Comparison of ENCODE assay signal across 1 cellular context in the genomic region with DNA sequence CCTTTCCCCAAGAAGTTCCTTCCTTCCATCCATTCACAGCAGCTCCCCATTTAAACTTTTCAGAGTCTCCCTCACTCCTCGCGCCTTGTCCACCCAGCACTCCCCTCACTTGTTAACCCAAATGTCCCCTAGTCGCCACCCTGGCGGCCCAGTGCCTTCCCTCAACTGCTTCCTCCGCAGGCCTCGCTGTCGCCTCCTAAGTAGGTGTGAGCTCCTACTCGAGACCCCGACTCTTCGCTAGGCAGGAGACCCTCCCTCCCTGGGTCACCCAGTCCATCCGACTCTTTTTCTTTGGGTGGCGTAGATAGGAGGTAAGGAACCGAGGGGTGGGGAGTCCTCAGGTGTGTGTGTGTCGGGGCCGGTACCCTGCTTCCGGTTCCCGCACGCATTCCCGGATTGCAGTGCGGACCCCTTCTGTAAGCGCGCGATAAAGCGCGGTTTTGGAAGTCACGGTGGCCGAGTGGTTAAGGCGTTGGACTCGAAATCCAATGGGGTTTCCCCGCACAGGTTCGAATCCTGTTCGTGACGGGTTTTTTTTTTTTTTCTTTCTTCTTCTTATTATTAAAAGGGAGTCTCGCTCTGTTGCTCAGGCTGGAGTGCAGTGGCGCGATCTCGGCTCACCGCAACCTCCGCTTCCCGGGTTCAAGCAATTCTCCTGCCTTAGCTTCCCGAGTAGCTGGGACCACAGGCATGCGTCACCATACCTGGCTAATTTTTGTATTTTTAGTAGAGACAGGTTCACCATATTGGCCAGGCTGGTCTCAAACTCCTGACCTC.
A peak's percentile ranks its signal among the peaks of the same experiment; 100 is the strongest.
TF ChIP-seq lines count a peak whose summit lies in the region.

No MANE protein-coding gene starts in this region.

TF ChIP-seq in HepG2, 621 proteins besides CTCF, POLR2A, EP300 and RAD21 (continues in another document):
- TF ChIP-seq, protein P1, sequence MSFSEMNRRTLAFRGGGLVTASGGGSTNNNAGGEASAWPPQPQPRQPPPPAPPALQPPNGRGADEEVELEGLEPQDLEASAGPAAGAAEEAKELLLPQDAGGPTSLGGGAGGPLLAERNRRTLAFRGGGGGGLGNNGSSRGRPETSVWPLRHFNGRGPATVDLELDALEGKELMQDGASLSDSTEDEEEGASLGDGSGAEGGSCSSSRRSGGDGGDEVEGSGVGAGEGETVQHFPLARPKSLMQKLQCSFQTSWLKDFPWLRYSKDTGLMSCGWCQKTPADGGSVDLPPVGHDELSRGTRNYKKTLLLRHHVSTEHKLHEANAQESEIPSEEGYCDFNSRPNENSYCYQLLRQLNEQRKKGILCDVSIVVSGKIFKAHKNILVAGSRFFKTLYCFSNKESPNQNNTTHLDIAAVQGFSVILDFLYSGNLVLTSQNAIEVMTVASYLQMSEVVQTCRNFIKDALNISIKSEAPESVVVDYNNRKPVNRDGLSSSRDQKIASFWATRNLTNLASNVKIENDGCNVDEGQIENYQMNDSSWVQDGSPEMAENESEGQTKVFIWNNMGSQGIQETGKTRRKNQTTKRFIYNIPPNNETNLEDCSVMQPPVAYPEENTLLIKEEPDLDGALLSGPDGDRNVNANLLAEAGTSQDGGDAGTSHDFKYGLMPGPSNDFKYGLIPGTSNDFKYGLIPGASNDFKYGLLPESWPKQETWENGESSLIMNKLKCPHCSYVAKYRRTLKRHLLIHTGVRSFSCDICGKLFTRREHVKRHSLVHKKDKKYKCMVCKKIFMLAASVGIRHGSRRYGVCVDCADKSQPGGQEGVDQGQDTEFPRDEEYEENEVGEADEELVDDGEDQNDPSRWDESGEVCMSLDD (CRISPR knock-in tag; IDR thresholded peaks at IDR 0.05; ENCODE audit: borderline replicate concordance): no peak
- TF ChIP-seq CHD2 (IDR thresholded peaks at IDR 0.05; ENCODE audit: low read depth, low read length): peak; percentile 59; the same call in 1 of the 2 replicates
- TF ChIP-seq GATAD2A (CRISPR knock-in tag; IDR thresholded peaks at IDR 0.05): peak; percentile 40; the same call in 1 of the 2 replicates
- no peak for TF ChIP-seq ZNF720 (CRISPR knock-in tag; IDR thresholded peaks at IDR 0.05)
- TF ChIP-seq ZMAT3 (CRISPR knock-in tag; conservative IDR thresholded peaks at IDR 0.05): 0 out of 2 replicates have a peak, but pooled peaks have one; percentile 9
- TF ChIP-seq KAT8 (CRISPR knock-in tag; IDR thresholded peaks at IDR 0.05): peak; percentile 64
- TF ChIP-seq, protein P2, sequence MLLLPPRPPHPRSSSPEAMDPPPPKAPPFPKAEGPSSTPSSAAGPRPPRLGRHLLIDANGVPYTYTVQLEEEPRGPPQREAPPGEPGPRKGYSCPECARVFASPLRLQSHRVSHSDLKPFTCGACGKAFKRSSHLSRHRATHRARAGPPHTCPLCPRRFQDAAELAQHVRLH (CRISPR knock-in tag; IDR thresholded peaks at IDR 0.05; ENCODE audit: borderline replicate concordance, low read depth): peak; percentile 91; the same call in 1 of the 2 replicates
- no peak for TF ChIP-seq ATF7-NPFF (CRISPR knock-in tag; IDR thresholded peaks at IDR 0.05; ENCODE audit: low read depth)
- no peak for TF ChIP-seq NR3C1 (CRISPR knock-in tag; IDR thresholded peaks at IDR 0.05)
- TF ChIP-seq PCBP1 (IDR thresholded peaks at IDR 0.05; ENCODE audit: borderline replicate concordance, low read depth, low read length): no peak
- TF ChIP-seq KLF6 (CRISPR knock-in tag; IDR thresholded peaks at IDR 0.05): no peak
- TF ChIP-seq SMC3 (IDR thresholded peaks at IDR 0.05; ENCODE audit: low read length): no peak
- TF ChIP-seq TEAD3 (CRISPR knock-in tag; optimal IDR thresholded peaks at IDR 0.05; ENCODE audit: borderline replicate concordance): peak; percentile 81
- TF ChIP-seq SYNCRIP (IDR thresholded peaks at IDR 0.05; ENCODE audit: insufficient read depth, low read depth, low read length): no peak
- TF ChIP-seq YEATS4 (CRISPR knock-in tag; IDR thresholded peaks at IDR 0.05; ENCODE audit: borderline replicate concordance): peak; percentile 41; the same call in 1 of the 2 replicates
- TF ChIP-seq HNRNPK (IDR thresholded peaks at IDR 0.05; ENCODE audit: low read depth, low read length, poor library complexity, severe bottlenecking): no peak
- TF ChIP-seq HOXA9 (CRISPR knock-in tag; IDR thresholded peaks at IDR 0.05; ENCODE audit: borderline replicate concordance): no peak
- TF ChIP-seq, protein P3, sequence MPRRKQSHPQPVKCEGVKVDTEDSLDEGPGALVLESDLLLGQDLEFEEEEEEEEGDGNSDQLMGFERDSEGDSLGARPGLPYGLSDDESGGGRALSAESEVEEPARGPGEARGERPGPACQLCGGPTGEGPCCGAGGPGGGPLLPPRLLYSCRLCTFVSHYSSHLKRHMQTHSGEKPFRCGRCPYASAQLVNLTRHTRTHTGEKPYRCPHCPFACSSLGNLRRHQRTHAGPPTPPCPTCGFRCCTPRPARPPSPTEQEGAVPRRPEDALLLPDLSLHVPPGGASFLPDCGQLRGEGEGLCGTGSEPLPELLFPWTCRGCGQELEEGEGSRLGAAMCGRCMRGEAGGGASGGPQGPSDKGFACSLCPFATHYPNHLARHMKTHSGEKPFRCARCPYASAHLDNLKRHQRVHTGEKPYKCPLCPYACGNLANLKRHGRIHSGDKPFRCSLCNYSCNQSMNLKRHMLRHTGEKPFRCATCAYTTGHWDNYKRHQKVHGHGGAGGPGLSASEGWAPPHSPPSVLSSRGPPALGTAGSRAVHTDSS (CRISPR knock-in tag; conservative IDR thresholded peaks at IDR 0.05): no peak
- TF ChIP-seq, protein P4, sequence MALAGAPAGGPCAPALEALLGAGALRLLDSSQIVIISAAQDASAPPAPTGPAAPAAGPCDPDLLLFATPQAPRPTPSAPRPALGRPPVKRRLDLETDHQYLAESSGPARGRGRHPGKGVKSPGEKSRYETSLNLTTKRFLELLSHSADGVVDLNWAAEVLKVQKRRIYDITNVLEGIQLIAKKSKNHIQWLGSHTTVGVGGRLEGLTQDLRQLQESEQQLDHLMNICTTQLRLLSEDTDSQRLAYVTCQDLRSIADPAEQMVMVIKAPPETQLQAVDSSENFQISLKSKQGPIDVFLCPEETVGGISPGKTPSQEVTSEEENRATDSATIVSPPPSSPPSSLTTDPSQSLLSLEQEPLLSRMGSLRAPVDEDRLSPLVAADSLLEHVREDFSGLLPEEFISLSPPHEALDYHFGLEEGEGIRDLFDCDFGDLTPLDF (CRISPR knock-in tag; IDR thresholded peaks at IDR 0.05): 0 out of 2 replicates have a peak, but pooled peaks have one; percentile 11
- TF ChIP-seq HDAC6 (IDR thresholded peaks at IDR 0.05; ENCODE audit: low read depth, low read length): no peak
- TF ChIP-seq, protein P5, sequence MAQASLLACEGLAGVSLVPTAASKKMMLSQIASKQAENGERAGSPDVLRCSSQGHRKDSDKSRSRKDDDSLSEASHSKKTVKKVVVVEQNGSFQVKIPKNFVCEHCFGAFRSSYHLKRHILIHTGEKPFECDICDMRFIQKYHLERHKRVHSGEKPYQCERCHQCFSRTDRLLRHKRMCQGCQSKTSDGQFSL (CRISPR knock-in tag; IDR thresholded peaks at IDR 0.05): no peak
- TF ChIP-seq SMARCE1 (IDR thresholded peaks at IDR 0.05; ENCODE audit: borderline replicate concordance): no peak
- no peak for TF ChIP-seq ZBTB1 (CRISPR knock-in tag; IDR thresholded peaks at IDR 0.05; ENCODE audit: borderline replicate concordance)
- peak; percentile 21; the same call in 1 of the 2 replicates for TF ChIP-seq NFYC (CRISPR knock-in tag; IDR thresholded peaks at IDR 0.05)
- no peak for TF ChIP-seq IKZF4 (CRISPR knock-in tag; IDR thresholded peaks at IDR 0.05; ENCODE audit: borderline replicate concordance, low read depth, not compliant biosample characterization)
- peak; percentile 51; the same call in 1 of the 2 replicates for TF ChIP-seq MEIS2 (CRISPR knock-in tag; IDR thresholded peaks at IDR 0.05)
- no peak for TF ChIP-seq ZFAT (CRISPR knock-in tag; conservative IDR thresholded peaks at IDR 0.05)
- TF ChIP-seq ZNF616 (CRISPR knock-in tag; IDR thresholded peaks at IDR 0.05; ENCODE audit: low read depth): no peak
- no peak for TF ChIP-seq ZNF850 (CRISPR knock-in tag; conservative IDR thresholded peaks at IDR 0.05)
- TF ChIP-seq CCDC6 (CRISPR knock-in tag; IDR thresholded peaks at IDR 0.05): no peak
- TF ChIP-seq, protein P6, sequence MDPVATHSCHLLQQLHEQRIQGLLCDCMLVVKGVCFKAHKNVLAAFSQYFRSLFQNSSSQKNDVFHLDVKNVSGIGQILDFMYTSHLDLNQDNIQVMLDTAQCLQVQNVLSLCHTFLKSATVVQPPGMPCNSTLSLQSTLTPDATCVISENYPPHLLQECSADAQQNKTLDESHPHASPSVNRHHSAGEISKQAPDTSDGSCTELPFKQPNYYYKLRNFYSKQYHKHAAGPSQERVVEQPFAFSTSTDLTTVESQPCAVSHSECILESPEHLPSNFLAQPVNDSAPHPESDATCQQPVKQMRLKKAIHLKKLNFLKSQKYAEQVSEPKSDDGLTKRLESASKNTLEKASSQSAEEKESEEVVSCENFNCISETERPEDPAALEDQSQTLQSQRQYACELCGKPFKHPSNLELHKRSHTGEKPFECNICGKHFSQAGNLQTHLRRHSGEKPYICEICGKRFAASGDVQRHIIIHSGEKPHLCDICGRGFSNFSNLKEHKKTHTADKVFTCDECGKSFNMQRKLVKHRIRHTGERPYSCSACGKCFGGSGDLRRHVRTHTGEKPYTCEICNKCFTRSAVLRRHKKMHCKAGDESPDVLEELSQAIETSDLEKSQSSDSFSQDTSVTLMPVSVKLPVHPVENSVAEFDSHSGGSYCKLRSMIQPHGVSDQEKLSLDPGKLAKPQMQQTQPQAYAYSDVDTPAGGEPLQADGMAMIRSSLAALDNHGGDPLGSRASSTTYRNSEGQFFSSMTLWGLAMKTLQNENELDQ (CRISPR knock-in tag; IDR thresholded peaks at IDR 0.05; ENCODE audit: borderline replicate concordance): no peak
- TF ChIP-seq, protein P7, sequence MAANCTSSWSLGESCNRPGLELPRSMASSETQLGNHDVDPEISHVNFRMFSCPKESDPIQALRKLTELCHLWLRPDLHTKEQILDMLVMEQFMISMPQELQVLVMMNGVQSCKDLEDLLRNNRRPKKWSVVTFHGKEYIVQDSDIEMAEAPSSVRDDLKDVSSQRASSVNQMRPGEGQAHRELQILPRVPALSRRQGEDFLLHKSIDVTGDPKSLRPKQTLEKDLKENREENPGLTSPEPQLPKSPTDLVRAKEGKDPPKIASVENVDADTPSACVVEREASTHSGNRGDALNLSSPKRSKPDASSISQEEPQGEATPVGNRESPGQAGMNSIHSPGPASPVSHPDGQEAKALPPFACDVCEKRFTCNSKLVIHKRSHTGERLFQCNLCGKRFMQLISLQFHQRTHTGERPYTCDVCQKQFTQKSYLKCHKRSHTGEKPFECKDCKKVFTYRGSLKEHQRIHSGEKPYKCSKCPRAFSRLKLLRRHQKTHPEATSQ (CRISPR knock-in tag; IDR thresholded peaks at IDR 0.05; ENCODE audit: borderline replicate concordance): no peak; the same call in 1 of the 2 replicates
- TF ChIP-seq, protein P8, sequence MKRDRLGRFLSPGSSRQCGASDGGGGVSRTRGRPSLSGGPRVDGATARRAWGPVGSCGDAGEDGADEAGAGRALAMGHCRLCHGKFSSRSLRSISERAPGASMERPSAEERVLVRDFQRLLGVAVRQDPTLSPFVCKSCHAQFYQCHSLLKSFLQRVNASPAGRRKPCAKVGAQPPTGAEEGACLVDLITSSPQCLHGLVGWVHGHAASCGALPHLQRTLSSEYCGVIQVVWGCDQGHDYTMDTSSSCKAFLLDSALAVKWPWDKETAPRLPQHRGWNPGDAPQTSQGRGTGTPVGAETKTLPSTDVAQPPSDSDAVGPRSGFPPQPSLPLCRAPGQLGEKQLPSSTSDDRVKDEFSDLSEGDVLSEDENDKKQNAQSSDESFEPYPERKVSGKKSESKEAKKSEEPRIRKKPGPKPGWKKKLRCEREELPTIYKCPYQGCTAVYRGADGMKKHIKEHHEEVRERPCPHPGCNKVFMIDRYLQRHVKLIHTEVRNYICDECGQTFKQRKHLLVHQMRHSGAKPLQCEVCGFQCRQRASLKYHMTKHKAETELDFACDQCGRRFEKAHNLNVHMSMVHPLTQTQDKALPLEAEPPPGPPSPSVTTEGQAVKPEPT (CRISPR knock-in tag; IDR thresholded peaks at IDR 0.05; ENCODE audit: low read depth): no peak
- TF ChIP-seq PRPF4 (IDR thresholded peaks at IDR 0.05; ENCODE audit: low read depth, low read length, poor library complexity, severe bottlenecking): peak; percentile 65
- no peak for TF ChIP-seq RORA (CRISPR knock-in tag; IDR thresholded peaks at IDR 0.05)
- TF ChIP-seq ZSCAN9 (CRISPR knock-in tag; IDR thresholded peaks at IDR 0.05; ENCODE audit: borderline replicate concordance): peak; percentile 82; the same call in 1 of the 2 replicates
- TF ChIP-seq ZFP41 (CRISPR knock-in tag; IDR thresholded peaks at IDR 0.05; ENCODE audit: borderline replicate concordance): 0 out of 2 replicates have a peak, but pooled peaks have one; percentile 51
- 0 out of 2 replicates have a peak, but pooled peaks have one; percentile 21 for TF ChIP-seq CREB1 (IDR thresholded peaks at IDR 0.05)
- TF ChIP-seq CREB1 (CRISPR knock-in tag; IDR thresholded peaks at IDR 0.05): peak; percentile 60; the same call in 1 of the 2 replicates
- TF ChIP-seq, protein P9, sequence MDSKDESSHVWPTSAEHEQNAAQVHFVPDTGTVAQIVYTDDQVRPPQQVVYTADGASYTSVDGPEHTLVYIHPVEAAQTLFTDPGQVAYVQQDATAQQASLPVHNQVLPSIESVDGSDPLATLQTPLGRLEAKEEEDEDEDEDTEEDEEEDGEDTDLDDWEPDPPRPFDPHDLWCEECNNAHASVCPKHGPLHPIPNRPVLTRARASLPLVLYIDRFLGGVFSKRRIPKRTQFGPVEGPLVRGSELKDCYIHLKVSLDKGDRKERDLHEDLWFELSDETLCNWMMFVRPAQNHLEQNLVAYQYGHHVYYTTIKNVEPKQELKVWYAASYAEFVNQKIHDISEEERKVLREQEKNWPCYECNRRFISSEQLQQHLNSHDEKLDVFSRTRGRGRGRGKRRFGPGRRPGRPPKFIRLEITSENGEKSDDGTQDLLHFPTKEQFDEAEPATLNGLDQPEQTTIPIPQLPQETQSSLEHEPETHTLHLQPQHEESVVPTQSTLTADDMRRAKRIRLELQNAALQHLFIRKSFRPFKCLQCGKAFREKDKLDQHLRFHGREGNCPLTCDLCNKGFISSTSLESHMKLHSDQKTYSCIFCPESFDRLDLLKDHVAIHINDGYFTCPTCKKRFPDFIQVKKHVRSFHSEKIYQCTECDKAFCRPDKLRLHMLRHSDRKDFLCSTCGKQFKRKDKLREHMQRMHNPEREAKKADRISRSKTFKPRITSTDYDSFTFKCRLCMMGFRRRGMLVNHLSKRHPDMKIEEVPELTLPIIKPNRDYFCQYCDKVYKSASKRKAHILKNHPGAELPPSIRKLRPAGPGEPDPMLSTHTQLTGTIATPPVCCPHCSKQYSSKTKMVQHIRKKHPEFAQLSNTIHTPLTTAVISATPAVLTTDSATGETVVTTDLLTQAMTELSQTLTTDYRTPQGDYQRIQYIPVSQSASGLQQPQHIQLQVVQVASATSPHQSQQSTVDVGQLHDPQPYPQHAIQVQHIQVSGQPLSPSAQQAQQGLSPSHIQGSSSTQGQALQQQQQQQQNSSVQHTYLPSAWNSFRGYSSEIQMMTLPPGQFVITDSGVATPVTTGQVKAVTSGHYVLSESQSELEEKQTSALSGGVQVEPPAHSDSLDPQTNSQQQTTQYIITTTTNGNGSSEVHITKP (CRISPR knock-in tag; IDR thresholded peaks at IDR 0.05; ENCODE audit: low read depth): no peak; the same call in 1 of the 2 replicates
- no peak for TF ChIP-seq FOXP1 (IDR thresholded peaks at IDR 0.05)
- TF ChIP-seq FOXP1 (CRISPR knock-in tag; IDR thresholded peaks at IDR 0.05): no peak
- no peak for TF ChIP-seq ZNF354B (CRISPR knock-in tag; IDR thresholded peaks at IDR 0.05)
- no peak for TF ChIP-seq ZNF577 (CRISPR knock-in tag; IDR thresholded peaks at IDR 0.05; ENCODE audit: borderline replicate concordance, low read depth)
- TF ChIP-seq ZNF883 (CRISPR knock-in tag; IDR thresholded peaks at IDR 0.05; ENCODE audit: not compliant biosample characterization): no peak
- TF ChIP-seq ZSCAN29 (CRISPR knock-in tag; conservative IDR thresholded peaks at IDR 0.05): peak; percentile 91
- no peak for TF ChIP-seq NFYB (CRISPR knock-in tag; IDR thresholded peaks at IDR 0.05)
- no peak for TF ChIP-seq XBP1 (CRISPR knock-in tag; IDR thresholded peaks at IDR 0.05)
- no peak for TF ChIP-seq ZNF17 (CRISPR knock-in tag; IDR thresholded peaks at IDR 0.05)
